In genomic region chr13:72536668-72537399, GRCh38 we compare ENCODE assay signal across 16 cellular contexts.
DNase-seq lines count a peak whose midpoint lies in the region; ATAC-seq and TF ChIP-seq lines count a peak whose summit lies in the region.
"Had no signal": no experiment of that assay in that cellular context is flagged by ENCODE, and none has a peak within 500 bp of the region (broad histone marks: within the 10 kb centered on the region; RNA-seq: fewer than 3 reads in every experiment).

No MANE protein-coding gene starts in this region.

- no peak for DNase-seq in left ventricle myocardium inferior
- no peak for DNase-seq in cardiac septum (ENCODE audit: low spot score)
- DNase-seq in fibroblast of peridontal ligament (ENCODE audit: extremely low read depth) = peak; percentile 15
- no peak for DNase-seq in progenitor cell of endocrine pancreas (ENCODE audit: low spot score, unreplicated experiment)
- DNase-seq in activated naive CD4-positive, alpha-beta T cell treated with Interleukin-2 at 50 U/mL for 16 hours = no peak
- DNase-seq in psoas muscle = no peak
- DNase-seq in activated T-helper 1 cell treated with anti-CD3 and anti-CD28 coated beads, Interleukin-12 subunit alpha, Interleukin-12 subunit beta, Interleukin-2, Interleukin-4 antibody, amounts not matched to agents 30 ng/mL and 10 ng/mL and 1 ng/mL, durations not matched to agents 14 hours and 24 hours and 36 hours (ENCODE audit: low spot score) = no peak
- DNase-seq: activated effector memory CD4-positive, alpha-beta T cell treated with anti-CD3 and anti-CD28 coated beads, Interleukin-2, amount 50 U/mL, for 16 hours; brain microvascular endothelial cell; Calu3; effector CD8-positive, alpha-beta T cell; NCI-H2029; NCI-H774; SW 1271; WERI-Rb-1 had no signal

- no peaks in the 10 kb centered on the region for H3K9me3 ChIP-seq in left ventricle myocardium inferior (replicated peaks)
- H3K9me3 ChIP-seq in mucosa of rectum (ENCODE audit: control insufficient read depth in 2 of 2, low read length in 2 of 2) = no peaks in the 10 kb centered on the region
- H3K9me3 ChIP-seq in psoas muscle = no peaks in the 10 kb centered on the region

- no peaks in the 10 kb centered on the region for H3K27me3 Mint-ChIP-seq in progenitor cell of endocrine pancreas
- no peaks in the 10 kb centered on the region for H3K27me3 Mint-ChIP-seq in activated T-helper 1 cell treated with anti-CD3 and anti-CD28 coated beads, Interleukin-12 subunit alpha, Interleukin-12 subunit beta, Interleukin-2, Interleukin-4 antibody, amounts not matched to agents 30 ng/mL and 10 ng/mL and 1 ng/mL, durations not matched to agents 14 hours and 24 hours and 36 hours (ENCODE audit: insufficient read depth)

- H3K36me3 ChIP-seq in left ventricle myocardium inferior (no peaks in the 10 kb centered on the region), mucosa of rectum (ENCODE audit: control insufficient read depth in 2 of 2, insufficient read depth in 2 of 2, low read length in 2 of 2) (no peaks in the 10 kb centered on the region), psoas muscle (ENCODE audit: insufficient read depth in 1 of 2, low read depth in 1 of 2) (no peaks in the 10 kb centered on the region)
- H3K36me3 ChIP-seq: brain microvascular endothelial cell, WERI-Rb-1 had no signal

- no peaks in the 10 kb centered on the region for H3K36me3 Mint-ChIP-seq in progenitor cell of endocrine pancreas (ENCODE audit: insufficient read depth)
- no peaks in the 10 kb centered on the region for H3K36me3 Mint-ChIP-seq in activated T-helper 1 cell treated with anti-CD3 and anti-CD28 coated beads, Interleukin-12 subunit alpha, Interleukin-12 subunit beta, Interleukin-2, Interleukin-4 antibody, amounts not matched to agents 30 ng/mL and 10 ng/mL and 1 ng/mL, durations not matched to agents 14 hours and 24 hours and 36 hours (ENCODE audit: low read depth)

- H3K27ac Mint-ChIP-seq in progenitor cell of endocrine pancreas = no peak overlapping the region
- no peak overlapping the region for H3K27ac Mint-ChIP-seq in activated T-helper 1 cell treated with anti-CD3 and anti-CD28 coated beads, Interleukin-12 subunit alpha, Interleukin-12 subunit beta, Interleukin-2, Interleukin-4 antibody, amounts not matched to agents 30 ng/mL and 10 ng/mL and 1 ng/mL, durations not matched to agents 14 hours and 24 hours and 36 hours

- H3K4me1 Mint-ChIP-seq in progenitor cell of endocrine pancreas (ENCODE audit: low read depth) = peaks cover 14% of the 10 kb centered on the region
- H3K4me1 Mint-ChIP-seq in activated T-helper 1 cell treated with anti-CD3 and anti-CD28 coated beads, Interleukin-12 subunit alpha, Interleukin-12 subunit beta, Interleukin-2, Interleukin-4 antibody, amounts not matched to agents 30 ng/mL and 10 ng/mL and 1 ng/mL, durations not matched to agents 14 hours and 24 hours and 36 hours (ENCODE audit: low read depth) = no peaks in the 10 kb centered on the region

- WGBS in psoas muscle, 3 donors = 40 to 53% (median 45%) methylated on average over 11 of the region's 11 CpGs

- no peak overlapping the region for H3K27ac ChIP-seq in left ventricle myocardium inferior (replicated peaks)
- H3K27ac ChIP-seq in mucosa of rectum (ENCODE audit: low read depth in 2 of 2, low read length in 2 of 2) = peak overlapping the region in 1 of 2 donors; percentile 13
- no peak overlapping the region for H3K27ac ChIP-seq in psoas muscle
- H3K27ac ChIP-seq: brain microvascular endothelial cell, WERI-Rb-1 had no signal

- no peaks in the 10 kb centered on the region for H3K9me3 Mint-ChIP-seq in progenitor cell of endocrine pancreas (ENCODE audit: low read depth)
- no peaks in the 10 kb centered on the region for H3K9me3 Mint-ChIP-seq in activated T-helper 1 cell treated with anti-CD3 and anti-CD28 coated beads, Interleukin-12 subunit alpha, Interleukin-12 subunit beta, Interleukin-2, Interleukin-4 antibody, amounts not matched to agents 30 ng/mL and 10 ng/mL and 1 ng/mL, durations not matched to agents 14 hours and 24 hours and 36 hours

- H3K4me3 ChIP-seq in left ventricle myocardium inferior (peak overlapping the region; percentile 22), mucosa of rectum (ENCODE audit: low read length in 2 of 2) (peak overlapping the region; percentile 25 to 41), psoas muscle (no peak overlapping the region)

- intact Hi-C loops in left ventricle myocardium inferior (cut with micrococcal nuclease) = no loop called here
- intact Hi-C loops in cardiac septum (cut with DNase I) = no loop called here
- intact Hi-C loops in psoas muscle (cut with DNase I) = no loop called here
- intact Hi-C loops in activated T-helper 1 cell treated with anti-CD3 and anti-CD28 coated beads, Interleukin-12 subunit alpha, Interleukin-12 subunit beta, Interleukin-2, Interleukin-4 antibody, amounts not matched to agents 30 ng/mL and 10 ng/mL and 1 ng/mL, durations not matched to agents 14 hours and 24 hours and 36 hours (cut with micrococcal nuclease) = no loop called here

- H3K4me1 ChIP-seq in left ventricle myocardium inferior = no peaks in the 10 kb centered on the region
- H3K4me1 ChIP-seq in mucosa of rectum (ENCODE audit: control insufficient read depth in 2 of 2, insufficient read depth in 2 of 2, low read length in 2 of 2) = peaks cover 5 to 10% of the 10 kb centered on the region in 2 donors
- no peaks in the 10 kb centered on the region for H3K4me1 ChIP-seq in psoas muscle

- H3K4me3 Mint-ChIP-seq in progenitor cell of endocrine pancreas (ENCODE audit: low read depth) = no peak overlapping the region
- no peak overlapping the region for H3K4me3 Mint-ChIP-seq in activated T-helper 1 cell treated with anti-CD3 and anti-CD28 coated beads, Interleukin-12 subunit alpha, Interleukin-12 subunit beta, Interleukin-2, Interleukin-4 antibody, amounts not matched to agents 30 ng/mL and 10 ng/mL and 1 ng/mL, durations not matched to agents 14 hours and 24 hours and 36 hours

- no peak overlapping the region for H3K9ac ChIP-seq in mucosa of rectum (ENCODE audit: low read depth in 1 of 2, low read length in 2 of 2)

- H3K27me3 ChIP-seq in left ventricle myocardium inferior (ENCODE audit: low read depth) (no peaks in the 10 kb centered on the region), mucosa of rectum (ENCODE audit: control insufficient read depth in 2 of 2, insufficient read depth in 2 of 2, low read length in 2 of 2) (no peaks in the 10 kb centered on the region), psoas muscle (ENCODE audit: insufficient read depth in 3 of 3, low read length in 2 of 3) (peaks cover 0 to 3% (median 0%) of the 10 kb centered on the region in 3 donors)
- H3K27me3 ChIP-seq: brain microvascular endothelial cell had no signal

- ATAC-seq in psoas muscle = no peak

- TF ChIP-seq CTCF in left ventricle myocardium inferior (IDR thresholded peaks at IDR 0.05; ENCODE audit: borderline replicate concordance) (no peak), progenitor cell of endocrine pancreas (IDR thresholded peaks at IDR 0.05; ENCODE audit: unreplicated experiment) (no peak), psoas muscle (IDR thresholded peaks at IDR 0.05) (no peak)
